ENCODE assay signal across 9 cellular contexts in genomic region chr9:63816742-63817621, GRCh38.
A peak's percentile ranks its signal among the peaks of the same experiment; 100 is the strongest.
DNase-seq lines count a peak whose midpoint lies in the region; ATAC-seq and TF ChIP-seq lines count a peak whose summit lies in the region.
"Had no signal": no experiment of that assay in that cellular context is flagged by ENCODE, and none has a peak within 500 bp of the region (broad histone marks: within the 10 kb centered on the region; RNA-seq: fewer than 3 reads in every experiment).

No MANE protein-coding gene starts in this region.

- H3K36me3 Mint-ChIP-seq in GM23338 (ENCODE audit: low read depth), result peaks cover 28% of the 10 kb centered on the region
- H3K36me3 Mint-ChIP-seq in activated naive CD8-positive, alpha-beta T cell treated with anti-CD3 and anti-CD28 coated beads for 36 hours, result peaks cover 8% of the 10 kb centered on the region

- TF ChIP-seq CTCF in GM23338 (conservative IDR thresholded peaks at IDR 0.05; ENCODE audit: low read depth in 2 of 2), result no peak
- TF ChIP-seq CTCF in heart left ventricle (IDR thresholded peaks at IDR 0.05), result no peak
- TF ChIP-seq CTCF in prostate gland (IDR thresholded peaks at IDR 0.05), result no peak

- H4K20me1 ChIP-seq in GM23338 (replicated peaks; ENCODE audit: insufficient read depth), result no peaks in the 10 kb centered on the region

- H3K9me2 ChIP-seq in GM23338 (ENCODE audit: insufficient read depth), result no peaks in the 10 kb centered on the region

- H3K4me3 ChIP-seq in GM23338 (peak overlapping the region; percentile 57), NT2/D1 (ENCODE audit: insufficient read length, low read depth) (peak overlapping the region; percentile 39), heart left ventricle (peak overlapping the region in 8 of 12 donors; percentile 13 to 52 (median 29)), prostate gland (peak overlapping the region in 1 of 2 donors; percentile 22), aorta (ENCODE audit: low read length in 2 of 2) (no peak overlapping the region)

- intact Hi-C loops in heart left ventricle (cut with DNase I), result no loop called here
- intact Hi-C loops in prostate gland (cut with DNase I), result no loop called here
- intact Hi-C loops in aorta (cut with DNase I), result no loop called here

- no peaks in the 10 kb centered on the region for H3K79me2 ChIP-seq in GM23338 (replicated peaks; ENCODE audit: insufficient read depth)

- H3F3A ChIP-seq in GM23338 (replicated peaks; ENCODE audit: low read depth), result 0 out of 2 replicates have a peak, but pooled peaks cover 2% of the 10 kb centered on the region

- peak overlapping the region; percentile 92 for H3K4me2 ChIP-seq in GM23338

- H3K4me1 ChIP-seq in GM23338 (ENCODE audit: insufficient read depth) (no peaks in the 10 kb centered on the region), NT2/D1 (ENCODE audit: insufficient read depth, insufficient read length) (peaks cover 7% of the 10 kb centered on the region), heart left ventricle (peaks cover 0 to 5% (median 0%) of the 10 kb centered on the region in 12 donors), prostate gland (replicated peaks) (no peaks in the 10 kb centered on the region), aorta (ENCODE audit: control insufficient read depth in 1 of 2, insufficient read depth in 2 of 2, low read length in 2 of 2) (no peaks in the 10 kb centered on the region)

- H3K4me3 Mint-ChIP-seq in GM23338, result peak overlapping the region; percentile 73
- H3K4me3 Mint-ChIP-seq in activated naive CD8-positive, alpha-beta T cell treated with anti-CD3 and anti-CD28 coated beads for 36 hours, result peak overlapping the region; percentile 67

- 22 to 29% (median 25%) methylated on average over 36 of the region's 36 CpGs for WGBS in heart left ventricle, 4 donors
- 17% methylated on average over 36 of the region's 36 CpGs for WGBS in prostate gland
- WGBS in aorta, 2 donors, result 20 to 27% methylated on average over 36 of the region's 36 CpGs

- TF ChIP-seq POLR2A in heart left ventricle (IDR thresholded peaks at IDR 0.05), result no peak
- no peak for TF ChIP-seq POLR2A in prostate gland (IDR thresholded peaks at IDR 0.05)

- H3K9me3 ChIP-seq in NT2/D1 (ENCODE audit: insufficient read depth, low read length) (no peaks in the 10 kb centered on the region), heart left ventricle (peaks cover 0 to 32% (median 2%) of the 10 kb centered on the region in 12 donors), prostate gland (no peaks in the 10 kb centered on the region), aorta (ENCODE audit: control insufficient read depth, low read length) (peaks cover 4% of the 10 kb centered on the region)

- H3K27ac Mint-ChIP-seq in GM23338, result no peak overlapping the region
- H3K27ac Mint-ChIP-seq in activated naive CD8-positive, alpha-beta T cell treated with anti-CD3 and anti-CD28 coated beads for 36 hours, result peak overlapping the region; percentile 14

- DNase-seq in EL, result peak; percentile 90
- DNase-seq in GM23338 (ENCODE audit: low spot score), result peak; percentile 100
- DNase-seq in NT2/D1 (ENCODE audit: low read depth, low spot score), result peak; percentile 97
- DNase-seq in activated naive CD8-positive, alpha-beta T cell treated with anti-CD3 and anti-CD28 coated beads for 36 hours, result peak; percentile 58
- DNase-seq in heart left ventricle, result peak; percentile 75 to 93 (median 83)
- DNase-seq in prostate gland (ENCODE audit: low spot score), result peak; percentile 96
- peak; percentile 90 to 93 for DNase-seq in aorta
- DNase-seq in cortex of kidney (lab: John Stamatoyannopoulos, UW), result no peak

- peaks cover 55% of the 10 kb centered on the region for H3K27me3 ChIP-seq in GM23338 (ENCODE audit: insufficient read depth)
- peaks cover 16% of the 10 kb centered on the region for H3K27me3 ChIP-seq in NT2/D1 (ENCODE audit: insufficient read depth, insufficient read length)
- H3K27me3 ChIP-seq in heart left ventricle, result peaks cover 0 to 20% (median 8%) of the 10 kb centered on the region in 9 donors
- H3K27me3 ChIP-seq in prostate gland (replicated peaks; ENCODE audit: insufficient read depth), result peaks cover 3% of the 10 kb centered on the region
- H3K27me3 ChIP-seq in aorta (ENCODE audit: control insufficient read depth in 1 of 2, insufficient read depth in 2 of 2, low read length in 1 of 2), result no peaks in the 10 kb centered on the region

- H3K9me3 Mint-ChIP-seq in GM23338, result peaks cover 66% of the 10 kb centered on the region
- H3K9me3 Mint-ChIP-seq in activated naive CD8-positive, alpha-beta T cell treated with anti-CD3 and anti-CD28 coated beads for 36 hours, result peaks cover 23% of the 10 kb centered on the region

- H3K36me3 ChIP-seq in GM23338 (ENCODE audit: insufficient read depth), result no peaks in the 10 kb centered on the region
- H3K36me3 ChIP-seq in NT2/D1 (ENCODE audit: insufficient read depth, insufficient read length, low read length), result no peaks in the 10 kb centered on the region
- H3K36me3 ChIP-seq in heart left ventricle, result no peaks in the 10 kb centered on the region
- H3K36me3 ChIP-seq in prostate gland, result no peaks in the 10 kb centered on the region
- H3K36me3 ChIP-seq in aorta (ENCODE audit: control insufficient read depth in 1 of 2, insufficient read depth in 2 of 2, low read length in 1 of 2), result no peaks in the 10 kb centered on the region

- peaks cover 45% of the 10 kb centered on the region for H3K27me3 Mint-ChIP-seq in GM23338 (ENCODE audit: insufficient read depth, low read depth, poor library complexity)
- H3K27me3 Mint-ChIP-seq in activated naive CD8-positive, alpha-beta T cell treated with anti-CD3 and anti-CD28 coated beads for 36 hours, result peaks cover 37% of the 10 kb centered on the region

- ATAC-seq in GM23338, result peak; percentile 98
- peak; percentile 86 to 91 (median 88) for ATAC-seq in heart left ventricle
- ATAC-seq in aorta (ENCODE audit: low FRiP score), result peak; percentile 85

- peaks cover 7% of the 10 kb centered on the region for H3K4me1 Mint-ChIP-seq in GM23338
- peaks cover 11% of the 10 kb centered on the region for H3K4me1 Mint-ChIP-seq in activated naive CD8-positive, alpha-beta T cell treated with anti-CD3 and anti-CD28 coated beads for 36 hours

- peak overlapping the region; percentile 46 for H3K9ac ChIP-seq in NT2/D1 (ENCODE audit: insufficient read length, low read depth)

- H3K27ac ChIP-seq in GM23338 (ENCODE audit: low read depth) (no peak overlapping the region), heart left ventricle (peak overlapping the region in 1 of 12 donors; percentile 23), prostate gland (no peak overlapping the region), aorta (ENCODE audit: low read depth in 1 of 2, low read length in 2 of 2) (no peak overlapping the region)
- H3K27ac ChIP-seq: VCaP had no signal

- H2AFZ ChIP-seq in GM23338, result no peak overlapping the region

TF ChIP-seq in GM23338, 12 proteins besides CTCF, POLR2A, EP300 and RAD21:
- TF ChIP-seq EZH2 (IDR thresholded peaks at IDR 0.05; ENCODE audit: low read depth, unreplicated experiment), result peak; percentile 61
- no peak for TF ChIP-seq ETS1 (IDR thresholded peaks at IDR 0.05)
TF ChIP-seq in GM23338: peak in this region for 1.

Comparison
In these comparisons a context has a peak if more than half of its experiments do, and no peak if none do; other contexts are left out.
1. H3K4me3 ChIP-seq: peak in GM23338 (single experiment), NT2/D1 (single experiment) and heart left ventricle (8 of 12); none in aorta (0 of 2).
2. Peak in every context shown above with its lines, with median percentiles within 50 percentile points of each other: ATAC-seq.